Comparison of ENCODE assay signal across 21 cellular contexts in genomic region chrX:117522725-117523700, GRCh38.
"Had no signal": no experiment of that assay in that cellular context is flagged by ENCODE, and none has a peak within 500 bp of the region (broad histone marks: within the 10 kb centered on the region; RNA-seq: fewer than 3 reads in every experiment).

No MANE protein-coding gene starts in this region.

- H3K4me3 ChIP-seq: PC-9, Peyer's patch, SJCRH30 had no signal

- H3K27ac ChIP-seq: HL-60, PC-9, Peyer's patch, SJCRH30 had no signal

- ATAC-seq: Right ventricle myocardium inferior, SK-N-SH treated with all-trans-retinoic acid at 6 μM for 48 hours had no signal

- DNase-seq: KBM-7, MM.1S, NCI-H1092 treated with DMSO at 0.1 percent for 48 hours, NCI-H1436, NCI-H187, NCI-H2029, NCI-H2081 treated with DMSO at 0.1 percent for 48 hours, NCI-H2171, NCI-H226, NCI-H446, NCI-H510A, NCI-H524 treated with DMSO at 0.1 percent for 48 hours, NCI-H69, NCI-H774, PC-9, Peyer's patch, SHP77 treated with DMSO at 0.1 percent for 48 hours, SJCRH30 had no signal

- H3K36me3 ChIP-seq: Peyer's patch, SJCRH30 had no signal

- H3K9me3 ChIP-seq: Peyer's patch, SJCRH30 had no signal

- H3K4me1 ChIP-seq: Peyer's patch, SJCRH30 had no signal

- H3K27me3 ChIP-seq: Peyer's patch, SJCRH30 had no signal
